ENCODE assay signal across 20 cellular contexts in the genomic region with DNA sequence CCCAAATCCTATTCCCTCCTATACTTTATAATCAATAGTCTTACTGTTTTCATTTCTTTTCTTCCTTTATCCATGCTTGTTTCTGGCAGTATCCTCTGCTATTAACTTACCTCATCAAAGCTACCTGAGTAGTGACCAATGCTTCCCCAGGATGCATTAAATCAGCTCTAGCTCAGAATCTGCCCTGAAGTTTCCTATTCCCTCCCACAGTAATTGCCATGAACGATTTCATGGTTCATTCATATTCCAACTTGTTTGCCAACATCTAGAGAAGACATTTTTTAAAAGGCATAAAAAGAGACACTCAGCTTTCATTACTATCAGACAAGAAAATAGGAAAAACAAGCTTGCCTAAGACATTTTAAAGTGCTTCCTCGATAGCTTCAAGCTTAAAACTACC.
"Had no signal": no experiment of that assay in that cellular context is flagged by ENCODE, and none has a peak within 500 bp of the region (broad histone marks: within the 10 kb centered on the region; RNA-seq: fewer than 3 reads in every experiment).

No MANE protein-coding gene starts in this region.

- H3K4me1 ChIP-seq: ascending aorta had no signal

- H3K27me3 ChIP-seq: ascending aorta had no signal

- DNase-seq: activated CD4-positive, alpha-beta T cell treated with anti-CD3 and anti-CD28 coated beads for 48 hours; activated CD4-positive, alpha-beta T cell treated with anti-CD3 and anti-CD28 coated beads, Interleukin-2, amount 50 U/mL, for 4 hours; activated CD8-positive, alpha-beta memory T cell treated with anti-CD3 and anti-CD28 coated beads, Interleukin-2, amount 50 U/mL, for 48 hours; activated CD8-positive, alpha-beta T cell treated with anti-CD3 and anti-CD28 coated beads, Interleukin-2, amount 10 ng/mL, durations not matched to agents 7 days and 5 days; activated naive CD4-positive, alpha-beta T cell treated with anti-CD3 and anti-CD28 coated beads, Interleukin-2, amount 50 U/mL, for 16 hours; activated naive CD8-positive, alpha-beta T cell treated with anti-CD3 and anti-CD28 coated beads, Interleukin-2, amount 50 U/mL, for 24 hours; activated T-cell treated with anti-CD3 and anti-CD28 coated beads, Interleukin-2, amount 50 U/mL, for 1 hour; amniotic stem cell; Kasumi-1; KBM-7; NCI-H1105 treated with DMSO at 0.1 percent for 48 hours; NCI-H1436 treated with DMSO at 0.1 percent for 48 hours; NCI-H187; NCI-H2081; NCI-H446; SHP77 treated with DMSO at 0.1 percent for 48 hours had no signal

- FAIRE-seq: RCC 7860 had no signal

- H3K27ac ChIP-seq: ascending aorta, WERI-Rb-1 had no signal

- H3K9me3 ChIP-seq: ascending aorta had no signal

- H3K36me3 ChIP-seq: ascending aorta, WERI-Rb-1 had no signal

- ATAC-seq: activated CD4-positive, CD25-positive, alpha-beta regulatory T cell treated with anti-CD3 and anti-CD28 coated beads, Interleukin-2, amount 50 U/mL, for 24 hours; activated CD8-positive, alpha-beta T cell treated with anti-CD3 and anti-CD28 coated beads, Interleukin-2, amount 10 ng/mL, durations not matched to agents 7 days and 5 days; activated naive CD8-positive, alpha-beta T cell treated with anti-CD3 and anti-CD28 coated beads, Interleukin-2, amount 50 U/mL, for 24 hours had no signal

- H3K4me3 ChIP-seq: ascending aorta had no signal
